In the genomic region with DNA sequence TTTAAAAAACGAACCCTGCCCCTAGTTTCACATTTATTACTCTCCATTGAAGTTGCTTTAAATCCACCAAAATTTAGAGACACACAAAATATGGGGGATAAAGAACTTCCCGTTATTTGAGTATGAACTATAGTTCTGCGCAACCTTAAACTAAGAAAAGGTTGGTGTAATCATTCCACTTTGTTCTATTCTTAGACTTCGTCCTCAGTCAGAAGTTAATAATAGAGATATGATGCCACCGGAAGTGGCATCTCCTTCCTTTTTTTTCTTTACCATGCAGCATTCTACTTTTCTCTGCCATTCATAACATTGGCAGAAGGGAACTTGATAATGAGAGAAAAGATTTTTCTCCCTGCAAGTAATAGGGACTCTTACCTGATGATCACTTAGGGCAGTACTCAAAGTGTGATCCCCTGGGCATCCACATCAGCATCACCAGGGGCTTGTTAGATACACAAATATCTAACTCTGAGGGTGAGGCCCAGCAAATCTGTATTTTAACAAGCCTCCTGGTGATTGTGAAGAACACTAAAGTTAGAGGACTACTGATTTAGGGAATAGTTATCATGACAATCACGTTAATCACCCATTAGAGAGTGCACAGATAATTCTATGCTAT, we compare ENCODE assay signal across 21 cellular contexts.
"Had no signal": no experiment of that assay in that cellular context is flagged by ENCODE, and none has a peak within 500 bp of the region (broad histone marks: within the 10 kb centered on the region; RNA-seq: fewer than 3 reads in every experiment).

No MANE protein-coding gene starts in this region.

- H3K9ac ChIP-seq: parathyroid adenoma, SK-N-SH had no signal

- ATAC-seq: activated naive CD8-positive, alpha-beta T cell treated with anti-CD3 and anti-CD28 coated beads, Interleukin-2, amount 50 U/mL, for 24 hours; body of pancreas; mucosa of descending colon; WTC11 had no signal

- H3K9me3 Mint-ChIP-seq: activated naive CD8-positive, alpha-beta T cell treated with anti-CD3 and anti-CD28 coated beads, Interleukin-2, amount 50 U/mL, for 24 hours had no signal

- H3K27ac Mint-ChIP-seq: activated naive CD8-positive, alpha-beta T cell treated with anti-CD3 and anti-CD28 coated beads, Interleukin-2, amount 50 U/mL, for 24 hours; memory B cell; naive B cell; type B pancreatic cell; WTC11 had no signal

- H3K79me2 ChIP-seq: hepatocyte, parathyroid adenoma had no signal

- H3K4me2 ChIP-seq: hepatocyte, SK-N-SH had no signal

- H3K36me3 Mint-ChIP-seq: memory B cell, naive B cell, type B pancreatic cell had no signal

- H3K27ac ChIP-seq: body of pancreas, cardiac muscle cell, hepatocyte, parathyroid adenoma, thoracic aorta had no signal

- H3K4me3 ChIP-seq: body of pancreas, cardiac muscle cell, hepatocyte, mucosa of descending colon, thoracic aorta had no signal

- H3K9me3 ChIP-seq: body of pancreas, mucosa of descending colon, SK-N-SH, thoracic aorta had no signal

- H2AFZ ChIP-seq: hepatocyte, parathyroid adenoma had no signal

- H3K36me3 ChIP-seq: cardiac muscle cell, thoracic aorta had no signal

- H3K4me3 Mint-ChIP-seq: activated naive CD8-positive, alpha-beta T cell treated with anti-CD3 and anti-CD28 coated beads, Interleukin-2, amount 50 U/mL, for 24 hours; memory B cell; naive B cell; type B pancreatic cell; WTC11 had no signal

- DNase-seq: activated CD4-positive, alpha-beta T cell treated with anti-CD3 and anti-CD28 coated beads, Interleukin-2, amount 50 U/mL, for 48 hours; activated effector memory CD4-positive, alpha-beta T cell treated with anti-CD3 and anti-CD28 coated beads, Interleukin-2, amount 50 U/mL, for 16 hours; activated naive CD4-positive, alpha-beta T cell treated with anti-CD3 and anti-CD28 coated beads, Interleukin-2, amount 50 U/mL, for 16 hours; activated naive CD8-positive, alpha-beta T cell treated with anti-CD3 and anti-CD28 coated beads, Interleukin-2, amount 50 U/mL, for 24 hours; anterior cingulate cortex; body of pancreas; foreskin fibroblast; mucosa of descending colon; naive B cell; nucleus accumbens; SK-N-SH; stimulated activated CD4-positive, alpha-beta T cell treated with anti-CD3 and anti-CD28 coated beads, Interleukin-4, amount 100 ng/mL, for 24 hours; stimulated activated naive CD4-positive, alpha-beta T cell treated with Interleukin-2 at 50 U/mL for 16 hours; T-helper 1 cell had no signal

- H3K4me1 ChIP-seq: body of pancreas, parathyroid adenoma had no signal

- H3K27me3 ChIP-seq: body of pancreas, cardiac muscle cell, hepatocyte had no signal

- H3K4me1 Mint-ChIP-seq: activated naive CD8-positive, alpha-beta T cell treated with anti-CD3 and anti-CD28 coated beads, Interleukin-2, amount 50 U/mL, for 24 hours; memory B cell; naive B cell had no signal

- H3K27me3 Mint-ChIP-seq: activated naive CD8-positive, alpha-beta T cell treated with anti-CD3 and anti-CD28 coated beads, Interleukin-2, amount 50 U/mL, for 24 hours; memory B cell; type B pancreatic cell had no signal
